In genomic region chr2:189524746-189525145, GRCh38 we compare ENCODE assay signal across 20 cellular contexts.
"Had no signal": no experiment of that assay in that cellular context is flagged by ENCODE, and none has a peak within 500 bp of the region (broad histone marks: within the 10 kb centered on the region; RNA-seq: fewer than 3 reads in every experiment).

No MANE protein-coding gene starts in this region.

- ATAC-seq: K562 had no signal

- H3K9me3 ChIP-seq: SK-N-SH had no signal

- H3K27ac ChIP-seq: KMS-11, RWPE1 had no signal

- H3K9me3 Mint-ChIP-seq: IgD-negative memory B cell had no signal

- H3K4me2 ChIP-seq: KMS-11, SK-N-SH had no signal

- DNase-seq: Kasumi-1, MM.1S, NCI-H1092 treated with DMSO at 0.1 percent for 48 hours, NCI-H1436, NCI-H187, NCI-H2029, NCI-H2081 treated with DMSO at 0.1 percent for 48 hours, NCI-H2171, NCI-H226, NCI-H446, NCI-H510A, NCI-H524 treated with DMSO at 0.1 percent for 48 hours, NCI-H69, NCI-H774, SHP77, SK-N-SH had no signal

- H3K9me2 ChIP-seq: SK-N-SH had no signal

- H3K36me3 Mint-ChIP-seq: IgD-negative memory B cell had no signal

- H3K4me1 Mint-ChIP-seq: IgD-negative memory B cell had no signal

- H3K4me3 Mint-ChIP-seq: IgD-negative memory B cell had no signal

- H3K27ac Mint-ChIP-seq: IgD-negative memory B cell had no signal

- H3K9ac ChIP-seq: KMS-11, SK-N-SH had no signal

- H3K4me3 ChIP-seq: K562 had no signal
